12 cellular contexts compared by ENCODE assay signal in the genomic region with DNA sequence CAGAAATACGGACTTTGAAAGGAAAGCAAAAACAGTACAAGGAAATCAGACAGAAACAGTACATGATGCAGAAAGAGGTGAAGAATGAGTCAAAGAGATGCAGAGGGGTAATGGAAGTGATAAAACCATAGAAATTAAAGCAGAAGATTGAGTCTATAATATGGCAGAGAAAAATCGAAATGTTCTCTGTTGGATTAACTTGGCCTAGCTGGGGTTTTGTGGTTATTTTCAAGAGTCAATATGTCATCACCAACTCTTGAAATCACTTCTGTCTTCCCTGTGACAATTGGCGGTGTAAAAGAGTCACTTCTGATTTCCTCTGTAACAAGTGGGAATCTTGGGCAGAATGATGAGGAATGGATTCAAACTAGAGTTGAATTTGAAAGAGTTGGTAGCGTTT. TPM values are rescaled to one million over a fixed set of nuclear protein-coding genes. Genes with fewer than 3 reads are reported as not detected.
A peak's percentile ranks its signal among the peaks of the same experiment; 100 is the strongest.
DNase-seq lines count a peak whose midpoint lies in the region; TF ChIP-seq lines count a peak whose summit lies in the region.
"Had no signal": no experiment of that assay in that cellular context is flagged by ENCODE, and none has a peak within 500 bp of the region (broad histone marks: within the 10 kb centered on the region; RNA-seq: fewer than 3 reads in every experiment).

No MANE protein-coding gene starts in this region.

- H3K9me3 ChIP-seq in HEK293 (ENCODE audit: control insufficient read depth, insufficient read depth, low read depth, low read length) (no peaks in the 10 kb centered on the region), mesodermal cell (ENCODE audit: control insufficient read depth, low read length) (no peaks in the 10 kb centered on the region)

- H3K27ac ChIP-seq in HEK293 (ENCODE audit: extremely low read depth, low read depth, low read length): no peak overlapping the region
- H3K27ac ChIP-seq in mesodermal cell (ENCODE audit: low read depth, low read length, severe bottlenecking): no peak overlapping the region

- no peak overlapping the region for H3K4me3 ChIP-seq in HEK293 (ENCODE audit: low read depth, low read length)
- H3K4me3 ChIP-seq in mesodermal cell (ENCODE audit: extremely low read depth, insufficient read depth, low read length, poor library complexity, severe bottlenecking): peak overlapping the region; percentile 1

- WGBS in mesodermal cell (ENCODE audit: insufficient coverage in 2 of 2), 2 experiments: 89 to 100% methylated on average over 3 of the region's 4 CpGs

- H3K9me3 Mint-ChIP-seq in activated T-helper 2 cell treated with anti-CD3 and anti-CD28 coated beads, Interferon-gamma antibody, Interleukin-2, Interleukin-4, amounts not matched to agents 10 μg/mL and 5 μg/mL and 100 μg/mL, durations not matched to agents 14 hours and 24 hours and 36 hours: no peaks in the 10 kb centered on the region

- H3K36me3 ChIP-seq in HEK293 (ENCODE audit: control insufficient read depth in 2 of 2, insufficient read depth in 1 of 2, low read length in 2 of 2): peaks cover 66 to 88% of the 10 kb centered on the region in 2 experiments
- H3K36me3 ChIP-seq in mesodermal cell (ENCODE audit: control insufficient read depth, insufficient read depth, low read length): peaks cover 94% of the 10 kb centered on the region

- H3K4me1 Mint-ChIP-seq in activated T-helper 2 cell treated with anti-CD3 and anti-CD28 coated beads, Interferon-gamma antibody, Interleukin-2, Interleukin-4, amounts not matched to agents 10 μg/mL and 5 μg/mL and 100 μg/mL, durations not matched to agents 14 hours and 24 hours and 36 hours (ENCODE audit: low read depth): peaks cover 45% of the 10 kb centered on the region

- no peak for TF ChIP-seq CTCF in HEK293 (tag by site-specific recombination; IDR thresholded peaks at IDR 0.05)

- peak overlapping the region; percentile 43 for H3K27ac Mint-ChIP-seq in activated T-helper 2 cell treated with anti-CD3 and anti-CD28 coated beads, Interferon-gamma antibody, Interleukin-2, Interleukin-4, amounts not matched to agents 10 μg/mL and 5 μg/mL and 100 μg/mL, durations not matched to agents 14 hours and 24 hours and 36 hours

- peak; percentile 32 for DNase-seq in CD1c-positive myeloid dendritic cell (ENCODE audit: extremely low spot score)
- DNase-seq in activated T-helper 2 cell treated with anti-CD3 and anti-CD28 coated beads, Interferon-gamma antibody, Interleukin-2, Interleukin-4, amounts not matched to agents 10 μg/mL and 5 μg/mL and 100 μg/mL, durations not matched to agents 14 hours and 24 hours and 36 hours (ENCODE audit: low spot score): no peak
- no peak for DNase-seq in NCI-H1694 treated with DMSO at 0.1 percent for 48 hours (lab: John Stamatoyannopoulos, UW)
- no peak for DNase-seq in HK-2 (ENCODE audit: unreplicated experiment)
- no peak for DNase-seq in kidney glomerular epithelial cell (lab: John Stamatoyannopoulos, UW)
- DNase-seq in DMS 273 (lab: John Stamatoyannopoulos, UW; ENCODE audit: unreplicated experiment): no peak
- DNase-seq: Kasumi-1; kidney; nucleus accumbens; stimulated activated CD4-positive, alpha-beta T cell treated with anti-CD3 and anti-CD28 coated beads, Interleukin-15, amount 100 ng/mL, for 24 hours had no signal

- peak overlapping the region; percentile 63 for H3K4me3 Mint-ChIP-seq in activated T-helper 2 cell treated with anti-CD3 and anti-CD28 coated beads, Interferon-gamma antibody, Interleukin-2, Interleukin-4, amounts not matched to agents 10 μg/mL and 5 μg/mL and 100 μg/mL, durations not matched to agents 14 hours and 24 hours and 36 hours (ENCODE audit: low read depth)

- CTCF ChIA-PET in HEK293 (lab: Yijun Ruan, JAX): no interaction called here

- H3K36me3 Mint-ChIP-seq in activated T-helper 2 cell treated with anti-CD3 and anti-CD28 coated beads, Interferon-gamma antibody, Interleukin-2, Interleukin-4, amounts not matched to agents 10 μg/mL and 5 μg/mL and 100 μg/mL, durations not matched to agents 14 hours and 24 hours and 36 hours (ENCODE audit: low read depth): peaks cover 74% of the 10 kb centered on the region

- H3K4me1 ChIP-seq in HEK293 (ENCODE audit: control insufficient read depth, insufficient read depth, low read length) (peaks cover 12% of the 10 kb centered on the region), mesodermal cell (ENCODE audit: control insufficient read depth, insufficient read depth, low read length, poor library complexity, severe bottlenecking) (peaks cover 14% of the 10 kb centered on the region)

- POLR2A ChIA-PET in HEK293 (lab: Yijun Ruan, JAX): no interaction called here

- H3K27me3 Mint-ChIP-seq in activated T-helper 2 cell treated with anti-CD3 and anti-CD28 coated beads, Interferon-gamma antibody, Interleukin-2, Interleukin-4, amounts not matched to agents 10 μg/mL and 5 μg/mL and 100 μg/mL, durations not matched to agents 14 hours and 24 hours and 36 hours (ENCODE audit: low read depth): no peaks in the 10 kb centered on the region

- intact Hi-C loops in activated T-helper 2 cell treated with anti-CD3 and anti-CD28 coated beads, Interferon-gamma antibody, Interleukin-2, Interleukin-4, amounts not matched to agents 10 μg/mL and 5 μg/mL and 100 μg/mL, durations not matched to agents 14 hours and 24 hours and 36 hours (cut with micrococcal nuclease): no loop called here

TF ChIP-seq in HEK293, 187 proteins besides CTCF, POLR2A, EP300 and RAD21:
- TF ChIP-seq ZNF214 (tag by site-specific recombination; IDR thresholded peaks at IDR 0.05; ENCODE audit: borderline replicate concordance) (no peak), ZBTB17 (tag by site-specific recombination; IDR thresholded peaks at IDR 0.05) (peak; percentile 80), ZNF600 (tag by site-specific recombination; IDR thresholded peaks at IDR 0.05) (0 out of 2 replicates have a peak, but pooled peaks have one; percentile 11), HOXD13 (CRISPR knock-in tag; IDR thresholded peaks at IDR 0.05; ENCODE audit: borderline replicate concordance) (no peak)
- TF ChIP-seq, protein P1, sequence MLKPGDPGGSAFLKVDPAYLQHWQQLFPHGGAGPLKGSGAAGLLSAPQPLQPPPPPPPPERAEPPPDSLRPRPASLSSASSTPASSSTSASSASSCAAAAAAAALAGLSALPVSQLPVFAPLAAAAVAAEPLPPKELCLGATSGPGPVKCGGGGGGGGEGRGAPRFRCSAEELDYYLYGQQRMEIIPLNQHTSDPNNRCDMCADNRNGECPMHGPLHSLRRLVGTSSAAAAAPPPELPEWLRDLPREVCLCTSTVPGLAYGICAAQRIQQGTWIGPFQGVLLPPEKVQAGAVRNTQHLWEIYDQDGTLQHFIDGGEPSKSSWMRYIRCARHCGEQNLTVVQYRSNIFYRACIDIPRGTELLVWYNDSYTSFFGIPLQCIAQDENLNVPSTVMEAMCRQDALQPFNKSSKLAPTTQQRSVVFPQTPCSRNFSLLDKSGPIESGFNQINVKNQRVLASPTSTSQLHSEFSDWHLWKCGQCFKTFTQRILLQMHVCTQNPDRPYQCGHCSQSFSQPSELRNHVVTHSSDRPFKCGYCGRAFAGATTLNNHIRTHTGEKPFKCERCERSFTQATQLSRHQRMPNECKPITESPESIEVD (tag by site-specific recombination; IDR thresholded peaks at IDR 0.05): 0 out of 2 replicates have a peak, but pooled peaks have one; percentile 7
- TF ChIP-seq, protein P2, sequence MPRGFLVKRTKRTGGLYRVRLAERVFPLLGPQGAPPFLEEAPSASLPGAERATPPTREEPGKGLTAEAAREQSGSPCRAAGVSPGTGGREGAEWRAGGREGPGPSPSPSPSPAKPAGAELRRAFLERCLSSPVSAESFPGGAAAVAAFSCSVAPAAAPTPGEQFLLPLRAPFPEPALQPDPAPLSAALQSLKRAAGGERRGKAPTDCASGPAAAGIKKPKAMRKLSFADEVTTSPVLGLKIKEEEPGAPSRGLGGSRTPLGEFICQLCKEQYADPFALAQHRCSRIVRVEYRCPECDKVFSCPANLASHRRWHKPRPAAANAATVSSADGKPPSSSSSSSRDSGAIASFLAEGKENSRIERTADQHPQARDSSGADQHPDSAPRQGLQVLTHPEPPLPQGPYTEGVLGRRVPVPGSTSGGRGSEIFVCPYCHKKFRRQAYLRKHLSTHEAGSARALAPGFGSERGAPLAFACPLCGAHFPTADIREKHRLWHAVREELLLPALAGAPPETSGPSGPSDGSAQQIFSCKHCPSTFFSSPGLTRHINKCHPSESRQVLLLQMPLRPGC (tag by site-specific recombination; IDR thresholded peaks at IDR 0.05): peak; percentile 40; the same call in 1 of the 2 replicates
TF ChIP-seq in HEK293: peak in this region for 4.

RNA-seq across cellular contexts. Expression of a gene that starts 7.4 kb away (rescaled TPM):
- 88.2 and 98.4 TPM in 2 replicates for total RNA-seq in activated T-helper 2 cell treated with anti-CD3 and anti-CD28 coated beads, Interferon-gamma antibody, Interleukin-2, Interleukin-4, amounts not matched to agents 10 μg/mL and 5 μg/mL and 100 μg/mL, durations not matched to agents 14 hours and 24 hours and 36 hours
- polyA plus RNA-seq in mesodermal cell (2013, experiment 1 of 2): 66.3 TPM
- 67.9 TPM for polyA plus RNA-seq in mesodermal cell (2013, experiment 2 of 2)
